In the genomic region with DNA sequence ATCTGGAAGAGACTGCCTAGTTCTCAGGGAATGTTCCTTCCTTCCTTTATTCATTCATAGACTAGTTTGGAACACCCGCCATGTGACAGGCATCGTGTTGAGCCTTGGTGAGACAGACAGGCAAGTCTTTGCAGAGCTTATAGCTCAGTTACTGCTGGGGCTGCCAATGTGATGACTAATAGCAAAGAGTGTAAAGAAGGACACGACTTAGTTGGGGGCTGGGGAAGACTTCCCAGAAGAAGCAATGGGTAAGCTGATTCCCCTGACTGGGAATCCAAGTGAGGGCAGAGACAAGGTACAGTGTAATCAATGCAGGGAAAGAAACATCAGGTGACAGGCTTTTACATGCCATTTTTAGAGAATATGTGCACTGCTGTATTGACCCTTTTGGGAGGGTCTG, we compare ENCODE assay signal across 8 cellular contexts. TPM values are rescaled to one million over a fixed set of nuclear protein-coding genes. Genes with fewer than 3 reads are reported as not detected.
DNase-seq lines count a peak whose midpoint lies in the region; ATAC-seq and TF ChIP-seq lines count a peak whose summit lies in the region.

No MANE protein-coding gene starts in this region.

- no peak overlapping the region for H3K9ac ChIP-seq in Karpas-422 (ENCODE audit: low read length)

- H3K4me2 ChIP-seq in Karpas-422 (ENCODE audit: low read depth, low read length, poor library complexity, severe bottlenecking): no peak overlapping the region

- DNase-seq in activated T-cell treated with anti-CD3 and anti-CD28 coated beads, Interleukin-2, amount 50 U/mL, for 48 hours: peak; percentile 39 to 44
- DNase-seq in activated T-cell treated with anti-CD3 and anti-CD28 coated beads for 4 hours (no peak), SJSA1 (ENCODE audit: low read depth in 1 of 2, low spot score in 2 of 2) (peak; percentile 75 to 83), epithelial cell of prostate (ENCODE audit: low read depth, low spot score) (peak; percentile 84), gastrocnemius medialis (peak; percentile 85 to 89), Karpas-422 (no peak), middle frontal gyrus (ENCODE audit: extremely low spot score, low spot score) (no peak)

- peaks cover 12% of the 10 kb centered on the region for H3K4me1 ChIP-seq in SJSA1 (replicated peaks)
- peaks cover 33 to 35% of the 10 kb centered on the region in 2 donors for H3K4me1 ChIP-seq in gastrocnemius medialis
- H3K4me1 ChIP-seq in Karpas-422 (ENCODE audit: low read length): peaks cover 28% of the 10 kb centered on the region

- no peak for TF ChIP-seq POLR2A in gastrocnemius medialis (IDR thresholded peaks at IDR 0.05)

- H2AFZ ChIP-seq in Karpas-422 (ENCODE audit: low read length): no peak overlapping the region

- H3K79me2 ChIP-seq in Karpas-422 (ENCODE audit: low read length): no peaks in the 10 kb centered on the region

- H3K4me3 ChIP-seq in SJSA1: no peak overlapping the region
- no peak overlapping the region for H3K4me3 ChIP-seq in gastrocnemius medialis
- no peak overlapping the region for H3K4me3 ChIP-seq in Karpas-422 (ENCODE audit: low read length)

- ATAC-seq in gastrocnemius medialis: peak; percentile 94 to 97
- ATAC-seq in HG03521 (IDR thresholded peaks at IDR 0.05; ENCODE audit: unreplicated experiment): no peak

- no peaks in the 10 kb centered on the region for H4K20me1 ChIP-seq in Karpas-422 (ENCODE audit: insufficient read depth, low read depth, low read length)

- in situ Hi-C loops in gastrocnemius medialis (cut with MboI; ENCODE audit: low sequenced_read_pairs in 4 of 4): no loop called here

- H3K9me2 ChIP-seq in Karpas-422 (replicated peaks; ENCODE audit: insufficient read depth, low read length): no peaks in the 10 kb centered on the region

- peak overlapping the region; percentile 13 for H3K27ac ChIP-seq in SJSA1
- no peak overlapping the region for H3K27ac ChIP-seq in epithelial cell of prostate
- peak overlapping the region; percentile 70 to 83 (median 80) for H3K27ac ChIP-seq in gastrocnemius medialis
- H3K27ac ChIP-seq in Karpas-422 (ENCODE audit: low read length): no peak overlapping the region

- H3K36me3 ChIP-seq in SJSA1: no peaks in the 10 kb centered on the region
- H3K36me3 ChIP-seq in gastrocnemius medialis: no peaks in the 10 kb centered on the region
- H3K36me3 ChIP-seq in Karpas-422 (ENCODE audit: insufficient read depth, low read length): no peaks in the 10 kb centered on the region

- intact Hi-C loops in gastrocnemius medialis (cut with DNase I; ENCODE audit: low total_unique reads): no loop called here

- H3K9me3 ChIP-seq in SJSA1 (replicated peaks) (no peaks in the 10 kb centered on the region), gastrocnemius medialis (no peaks in the 10 kb centered on the region), Karpas-422 (ENCODE audit: low read length) (no peaks in the 10 kb centered on the region)

- TF ChIP-seq CTCF in gastrocnemius medialis (IDR thresholded peaks at IDR 0.05 in 4 of 5, conservative IDR thresholded peaks at IDR 0.05 in 1 of 5): no peak

- H3K27me3 ChIP-seq in SJSA1 (replicated peaks) (no peaks in the 10 kb centered on the region), gastrocnemius medialis (no peaks in the 10 kb centered on the region), Karpas-422 (ENCODE audit: low read length) (no peaks in the 10 kb centered on the region)

RNA-seq across cellular contexts. Expression of a gene that starts 51.2 kb away (rescaled TPM):
- total RNA-seq in SJSA1 (2014; rRNA removed; shearing (Covaris generic)): 0.53 and 0.92 TPM in 2 replicates
- 10 to 100 TPM in 1 of 4 donors, 1 to 10 TPM in 3; 2.3 to 21.8 (median 6.4) TPM for total RNA-seq in gastrocnemius medialis
- total RNA-seq in Karpas-422 (2014; rRNA removed; shearing (Covaris generic); ENCODE audit: low replicate concordance): 0.14 and 0.60 TPM in 2 replicates

Comparison
In these comparisons a context has a peak if more than half of its experiments do, and no peak if none do; other contexts are left out.
1. DNase-seq: peak in activated T-cell treated with anti-CD3 and anti-CD28 coated beads, Interleukin-2, amount 50 U/mL, for 48 hours (2 of 2), SJSA1 (2 of 2), epithelial cell of prostate (single experiment) and gastrocnemius medialis (2 of 2); none in activated T-cell treated with anti-CD3 and anti-CD28 coated beads for 4 hours (single experiment), Karpas-422 (single experiment) and middle frontal gyrus (single experiment).
2. H3K27ac ChIP-seq: peak in SJSA1 (single experiment) and gastrocnemius medialis (4 of 4); none in epithelial cell of prostate (single experiment) and Karpas-422 (single experiment).